ENCODE assay signal across 29 cellular contexts in the genomic region with DNA sequence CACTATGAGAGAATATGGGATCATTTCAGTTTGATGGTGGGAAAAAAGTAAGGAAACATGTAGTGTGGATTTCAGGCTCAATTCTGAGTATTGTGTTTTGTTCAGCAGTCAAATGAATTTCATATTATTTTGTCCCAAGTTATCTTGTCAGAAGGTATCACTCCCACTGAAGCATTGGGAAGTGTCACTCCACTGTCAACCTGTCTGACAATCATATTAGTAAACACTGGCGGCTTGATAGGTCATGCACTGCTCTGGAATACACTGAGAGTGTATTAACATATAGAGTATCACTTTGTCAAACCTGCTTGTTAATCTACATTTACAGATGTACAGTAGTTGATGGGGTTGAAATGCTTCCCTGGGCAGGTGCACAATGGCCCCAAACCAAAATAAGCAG.
"Had no signal": no experiment of that assay in that cellular context is flagged by ENCODE, and none has a peak within 500 bp of the region (broad histone marks: within the 10 kb centered on the region; RNA-seq: fewer than 3 reads in every experiment).

No MANE protein-coding gene starts in this region.

- H3K36me3 ChIP-seq: adrenal gland, ascending aorta, breast epithelium, cardiac muscle cell had no signal

- H3K27me3 ChIP-seq: adrenal gland, ascending aorta, body of pancreas, breast epithelium, cardiac muscle cell had no signal

- H3K27ac ChIP-seq: adrenal gland, ascending aorta, body of pancreas, breast epithelium, cardiac muscle cell had no signal

- DNase-seq: activated effector memory CD4-positive, alpha-beta T cell treated with anti-CD3 and anti-CD28 coated beads, Interleukin-2, amount 50 U/mL, for 16 hours; activated effector memory CD4-positive, alpha-beta T cell treated with Interleukin-2 at 50 U/mL for 16 hours; activated gamma-delta T cell; activated gamma-delta T cell treated with Interleukin-2 at 50 U/mL for 16 hours; activated naive CD4-positive, alpha-beta T cell; activated naive CD4-positive, alpha-beta T cell treated with anti-CD3 and anti-CD28 coated beads for 36 hours; activated naive CD4-positive, alpha-beta T cell treated with anti-CD3 and anti-CD28 coated beads, Interleukin-2, amount 10 ng/mL, durations not matched to agents 7 days and 5 days; activated naive CD4-positive, alpha-beta T cell treated with anti-CD3 and anti-CD28 coated beads, Interleukin-2, amount 50 U/mL, for 16 hours; activated naive CD4-positive, alpha-beta T cell treated with Interleukin-2 at 50 U/mL for 16 hours; activated naive CD8-positive, alpha-beta T cell treated with anti-CD3 and anti-CD28 coated beads for 36 hours; activated naive CD8-positive, alpha-beta T cell treated with anti-CD3 and anti-CD28 coated beads, Interleukin-2, amount 10 ng/mL, durations not matched to agents 7 days and 5 days; activated naive CD8-positive, alpha-beta T cell treated with anti-CD3 and anti-CD28 coated beads, Interleukin-2, amount 50 U/mL, for 24 hours; activated T-cell treated with anti-CD3 and anti-CD28 coated beads, Interleukin-2, amount 50 U/mL, for 1 hour; activated T-cell treated with anti-CD3 and anti-CD28 coated beads, Interleukin-2, amount 50 U/mL, for 24 hours; activated T-cell treated with anti-CD3 and anti-CD28 coated beads, Interleukin-2, amount 50 U/mL, for 4 hours; activated T-cell treated with anti-CD3 and anti-CD28 coated beads, Interleukin-2, amount 50 U/mL, for 48 hours; activated T-cell treated with anti-CD3 and anti-CD28 coated beads, Interleukin-2, amount 50 U/mL, for 72 hours; adrenal gland; amniotic stem cell; amygdala; anterior cingulate cortex; aorta; body of pancreas; caudate nucleus; central memory CD4-positive, alpha-beta T cell; cerebellar nuclear complex had no signal

- H3K9me3 ChIP-seq: adrenal gland, ascending aorta, body of pancreas, breast epithelium had no signal

- H3K4me3 ChIP-seq: adrenal gland, ascending aorta, body of pancreas, breast epithelium, cardiac muscle cell had no signal
